In genomic region chr14:32774214-32774613, GRCh38 we compare ENCODE assay signal across 22 cellular contexts.
A peak's percentile ranks its signal among the peaks of the same experiment; 100 is the strongest.
DNase-seq lines count a peak whose midpoint lies in the region; ATAC-seq and TF ChIP-seq lines count a peak whose summit lies in the region.
"Had no signal": no experiment of that assay in that cellular context is flagged by ENCODE, and none has a peak within 500 bp of the region (broad histone marks: within the 10 kb centered on the region; RNA-seq: fewer than 3 reads in every experiment).

No MANE protein-coding gene starts in this region.

- no peak overlapping the region for H2AFZ ChIP-seq in PC-3 (ENCODE audit: low read length)

- TF ChIP-seq CTCF in left ventricle myocardium inferior (IDR thresholded peaks at IDR 0.05; ENCODE audit: borderline replicate concordance) (no peak), PC-3 (conservative IDR thresholded peaks at IDR 0.05; ENCODE audit: low read depth, low read length) (no peak)

- no peak for DNase-seq in left ventricle myocardium inferior
- DNase-seq in right cardiac atrium = no peak
- peak; percentile 5 for DNase-seq in DMS53 treated with DMSO at 0.1 percent for 48 hours (lab: John Stamatoyannopoulos, UW; ENCODE audit: unreplicated experiment)
- DNase-seq in PC-3 = peak; percentile 64
- DNase-seq in GF-D8 (lab: John Stamatoyannopoulos, UW) = no peak
- no peak for DNase-seq in dermis blood vessel endothelial cell
- DNase-seq in NCI-H2081 (lab: John Stamatoyannopoulos, UW) = no peak
- DNase-seq: 8988T; ACHN; BE2C; C1 segment of cervical spinal cord; CD4-positive, alpha-beta memory T cell; CD4-positive, CD25-positive, alpha-beta regulatory T cell; CD8-positive, alpha-beta memory T cell; COR-L47; DMS 273 treated with DMSO at 0.1 percent for 48 hours; DMS153; DMS79; DND-41; EL; GDM1 had no signal

- BruUV-seq in PC-3 (replicated peaks; lab: Mats Ljungman, UMichigan) = no TSS peak

- CTCF ChIA-PET in PC-3 (lab: Charles Lee) = no interaction called here

- peaks cover 24% of the 10 kb centered on the region for H3K4me1 ChIP-seq in left ventricle myocardium inferior
- no peaks in the 10 kb centered on the region for H3K4me1 ChIP-seq in right cardiac atrium (ENCODE audit: control insufficient read depth, insufficient read depth, low read length)
- H3K4me1 ChIP-seq in PC-3 (ENCODE audit: insufficient read depth, low read length) = peaks cover 16% of the 10 kb centered on the region
- H3K4me1 ChIP-seq: BE2C, BLaER1 had no signal

- peaks cover 9% of the 10 kb centered on the region for H3K36me3 ChIP-seq in left ventricle myocardium inferior
- no peaks in the 10 kb centered on the region for H3K36me3 ChIP-seq in PC-3 (ENCODE audit: low read depth, low read length)
- H3K36me3 ChIP-seq: BE2C, BLaER1 had no signal

- WGBS in right cardiac atrium = 70% methylated on average over 2 of the region's 2 CpGs

- H4K20me1 ChIP-seq in PC-3 (ENCODE audit: low read length) = no peaks in the 10 kb centered on the region
- H4K20me1 ChIP-seq: BLaER1 had no signal

- H3K27ac ChIP-seq in left ventricle myocardium inferior (replicated peaks) = peak overlapping the region; percentile 31
- H3K27ac ChIP-seq in right cardiac atrium (ENCODE audit: low read length) = no peak overlapping the region
- no peak overlapping the region for H3K27ac ChIP-seq in PC-3 (ENCODE audit: low read length)
- H3K27ac ChIP-seq: BLaER1 had no signal

- H3F3A ChIP-seq in PC-3 (ENCODE audit: low read length, unreplicated experiment) = no peaks in the 10 kb centered on the region

- no peaks in the 10 kb centered on the region for H3K79me2 ChIP-seq in PC-3 (ENCODE audit: low read length)

- no peaks in the 10 kb centered on the region for H3K9me2 ChIP-seq in PC-3 (replicated peaks; ENCODE audit: low read length)

- H3K9ac ChIP-seq in PC-3 (ENCODE audit: low read length) = no peak overlapping the region
- H3K9ac ChIP-seq: BLaER1 had no signal

- H3K9me3 ChIP-seq in left ventricle myocardium inferior (replicated peaks) (no peaks in the 10 kb centered on the region), right cardiac atrium (ENCODE audit: control insufficient read depth, low read length) (no peaks in the 10 kb centered on the region), PC-3 (ENCODE audit: low read length) (no peaks in the 10 kb centered on the region)
- H3K9me3 ChIP-seq: BE2C, BLaER1 had no signal

- POLR2A ChIA-PET in PC-3 (lab: Charles Lee; ENCODE audit: unreplicated experiment) = no interaction called here

- H3K4me3 ChIP-seq in left ventricle myocardium inferior (no peak overlapping the region), right cardiac atrium (ENCODE audit: low read length) (no peak overlapping the region), PC-3 (ENCODE audit: low read length) (no peak overlapping the region)
- H3K4me3 ChIP-seq: BLaER1 had no signal

- no peaks in the 10 kb centered on the region for H3K27me3 ChIP-seq in left ventricle myocardium inferior (ENCODE audit: low read depth)
- H3K27me3 ChIP-seq in right cardiac atrium (ENCODE audit: control insufficient read depth, insufficient read depth) = no peaks in the 10 kb centered on the region
- H3K27me3 ChIP-seq in PC-3 (ENCODE audit: low read length) = no peaks in the 10 kb centered on the region
- H3K27me3 ChIP-seq: BE2C, BLaER1 had no signal

- H3K4me2 ChIP-seq in PC-3 (ENCODE audit: low read length) = peak overlapping the region; percentile 6
- H3K4me2 ChIP-seq: BLaER1 had no signal

- intact Hi-C loops in left ventricle myocardium inferior (cut with micrococcal nuclease) (no loop called here), right cardiac atrium (cut with DNase I) (no loop called here), PC-3 (cut with micrococcal nuclease) (no loop called here)

- no peak for ATAC-seq in right cardiac atrium
- ATAC-seq in PC-3 = peak; percentile 99

Comparison
In these comparisons a context has a peak if more than half of its experiments do, and no peak if none do; other contexts are left out.
1. DNase-seq: peak in DMS53 treated with DMSO at 0.1 percent for 48 hours (single experiment) and PC-3 (single experiment); none in left ventricle myocardium inferior (single experiment), right cardiac atrium (0 of 3), GF-D8 (single experiment), dermis blood vessel endothelial cell (single experiment) and NCI-H2081 (0 of 2).